Comparison of ENCODE assay signal across 8 cellular contexts in the genomic region with DNA sequence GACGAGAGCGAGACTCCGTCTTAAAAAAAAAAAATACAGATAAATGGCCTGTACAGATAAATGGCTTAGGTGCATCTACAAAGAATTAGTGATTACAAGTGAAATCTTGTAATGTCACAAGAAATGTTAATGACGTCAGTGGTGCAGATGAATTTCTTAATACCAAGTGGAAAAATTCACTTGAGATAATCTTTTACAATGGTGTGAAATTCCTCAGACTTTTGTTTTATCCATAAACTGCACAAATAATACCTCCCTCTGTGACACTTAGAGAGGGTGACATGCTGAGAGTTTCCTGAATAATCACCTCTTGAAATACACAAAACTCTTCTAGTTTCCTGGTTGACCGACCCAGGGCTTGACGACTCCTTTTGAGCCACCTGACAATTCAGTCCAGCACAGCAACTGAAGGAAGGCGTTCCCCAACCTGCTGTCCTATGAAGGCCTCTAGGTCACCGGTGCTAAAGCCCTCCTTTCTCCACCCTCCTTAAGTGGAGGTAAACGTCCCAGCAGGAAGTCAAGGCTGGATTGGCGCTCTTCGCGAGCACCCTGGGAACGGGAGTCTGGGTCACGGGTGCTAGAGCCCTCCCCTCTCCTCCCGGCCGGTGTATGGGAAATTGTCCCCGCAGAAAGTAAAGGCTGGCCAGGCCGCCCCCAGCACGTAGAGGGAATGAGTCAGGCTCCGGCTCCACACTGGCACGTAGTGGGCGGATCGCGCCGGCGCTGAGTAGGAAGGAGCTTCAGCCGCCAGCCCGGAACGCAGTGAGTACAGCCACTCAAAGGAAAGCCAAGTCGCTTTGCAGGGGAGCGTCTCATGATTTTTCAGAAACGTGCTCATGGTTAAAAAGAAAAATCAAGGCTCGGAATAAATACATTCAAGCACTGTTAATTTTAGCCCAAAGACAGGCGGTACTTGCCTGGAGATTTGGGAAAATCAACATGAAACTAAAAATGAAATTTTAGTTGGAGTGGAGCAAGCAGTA. TPM values are rescaled to one million over a fixed set of nuclear protein-coding genes. Genes with fewer than 3 reads are reported as not detected.
DNase-seq lines count a peak whose midpoint lies in the region; ATAC-seq, FAIRE-seq and TF ChIP-seq lines count a peak whose summit lies in the region.

A gene (plus strand): TSS at position 662 of the 983 bp plus-strand sequence. CDS start 2,182 bp downstream, outside the sequence.

- peak within 1 kb of the TSS; percentile 89 for H3K4me2 ChIP-seq in astrocyte (ENCODE audit: low read length)

- no peaks in the 10 kb centered on the region for H3K27me3 ChIP-seq in astrocyte (ENCODE audit: insufficient read depth, low read length)

- H3K27ac Mint-ChIP-seq in astrocyte (ENCODE audit: unreplicated experiment) = peak within 1 kb of the TSS; percentile 92

- DNase-seq in SIG-M5 treated with dmso at 0.1 percent for 504 hours (lab: John Stamatoyannopoulos, UW; ENCODE audit: unreplicated experiment) (peak; percentile 88), astrocyte (ENCODE audit: low read depth) (peak; percentile 87), hepatic stellate cell (ENCODE audit: low spot score) (peak; percentile 77), posterior vena cava (ENCODE audit: low spot score) (peak; percentile 98), NCI-H1436 (lab: John Stamatoyannopoulos, UW) (no peak)

- H2AFZ ChIP-seq in astrocyte (ENCODE audit: low read depth, low read length) = peak within 1 kb of the TSS; percentile 95

- FAIRE-seq in astrocyte (lab: Jason Lieb, UNC) = no peak

- H3K27me3 Mint-ChIP-seq in astrocyte (ENCODE audit: low read depth, unreplicated experiment) = no peaks in the 10 kb centered on the region

- peak; percentile 91 for ATAC-seq in GM19372 (IDR thresholded peaks at IDR 0.05; ENCODE audit: low read depth, unreplicated experiment)
- peak; percentile 95 for ATAC-seq in HG03457 (IDR thresholded peaks at IDR 0.05; ENCODE audit: unreplicated experiment)

- H3K4me1 Mint-ChIP-seq in astrocyte (ENCODE audit: low read depth, unreplicated experiment) = peaks cover 10% of the 10 kb centered on the region

- no peaks in the 10 kb centered on the region for H3K9me3 ChIP-seq in astrocyte (ENCODE audit: insufficient read depth, low read depth, low read length)

- H4K20me1 ChIP-seq in astrocyte (ENCODE audit: insufficient read depth, low read length) = no peaks in the 10 kb centered on the region

- no peaks in the 10 kb centered on the region for H3K36me3 ChIP-seq in astrocyte (ENCODE audit: insufficient read depth, low read length)

- no peaks in the 10 kb centered on the region for H3K79me2 ChIP-seq in astrocyte (ENCODE audit: insufficient read depth, low read length)

- H3K4me3 Mint-ChIP-seq in astrocyte (ENCODE audit: unreplicated experiment) = peak within 1 kb of the TSS; percentile 88

- H3K36me3 Mint-ChIP-seq in astrocyte (ENCODE audit: low read depth, unreplicated experiment) = peaks cover 2% of the 10 kb centered on the region

- peak within 1 kb of the TSS; percentile 81 for H3K9ac ChIP-seq in astrocyte (ENCODE audit: low read length)

- H3K27ac ChIP-seq in C4-2B = peak within 1 kb of the TSS; percentile 62
- peak within 1 kb of the TSS; percentile 77 for H3K27ac ChIP-seq in astrocyte (ENCODE audit: low read depth, low read length)

- no peak for TF ChIP-seq CTCF in C4-2B (conservative IDR thresholded peaks at IDR 0.05)
- no peak for TF ChIP-seq CTCF in astrocyte (IDR thresholded peaks at IDR 0.05; ENCODE audit: insufficient read depth, low read depth, low read length)

- intact Hi-C loops in posterior vena cava (cut with DNase I) = no loop called here

- peaks cover 9% of the 10 kb centered on the region for H3K4me1 ChIP-seq in astrocyte (ENCODE audit: insufficient read depth, low read length)

- H3K9me3 Mint-ChIP-seq in astrocyte (ENCODE audit: unreplicated experiment) = no peaks in the 10 kb centered on the region

- H3K4me3 ChIP-seq in astrocyte (ENCODE audit: insufficient read depth, low read depth, low read length) = peak within 1 kb of the TSS; percentile 65

RNA-seq across cellular contexts. Expression of the gene that starts here (rescaled TPM):
- total RNA-seq in astrocyte = 5.6 and 7.6 TPM in 2 replicates
- total RNA-seq in posterior vena cava = 1 to 10 TPM; 5.1 to 8.0 TPM
